Comparison of ENCODE assay signal across 8 cellular contexts in genomic region chr18:48538531-48539405, GRCh38. TPM values are rescaled to one million over a fixed set of nuclear protein-coding genes. Genes with fewer than 3 reads are reported as not detected.
DNase-seq lines count a peak whose midpoint lies in the region; ATAC-seq and TF ChIP-seq lines count a peak whose summit lies in the region.

CTIF (plus strand) TSS chr18:48539031; CDS start chr18:48619566, 80,535 bp downstream.

- ATAC-seq in GM21515 (IDR thresholded peaks at IDR 0.05; ENCODE audit: unreplicated experiment) (peak; percentile 70), mucosa of descending colon (peak; percentile 88)

- peaks cover 6% of the 10 kb centered on the region; the same call in 1 of the 2 replicates for H3K27me3 ChIP-seq in HUES6 (ENCODE audit: control insufficient read depth, insufficient read depth, low read length)
- peaks cover 11% of the 10 kb centered on the region; the same call in 1 of the 2 replicates for H3K27me3 ChIP-seq in OCI-LY1 (ENCODE audit: insufficient read depth, low read length)

- H3K4me3 ChIP-seq in HUES6 (ENCODE audit: low read depth, low read length) (peak within 1 kb of the TSS; percentile 89), OCI-LY1 (ENCODE audit: low read depth, low read length, poor library complexity, severe bottlenecking) (peak within 1 kb of the TSS; percentile 72), mucosa of descending colon (peak within 1 kb of the TSS; percentile 39)

- H3F3A ChIP-seq in OCI-LY1 (ENCODE audit: insufficient read depth, low read length) = no peaks in the 10 kb centered on the region

- TF ChIP-seq POLR2A in erythroblast (IDR thresholded peaks at IDR 0.05; ENCODE audit: low read length) = no peak

- H3K9me2 ChIP-seq in OCI-LY1 (ENCODE audit: low read depth, low read length) = no peaks in the 10 kb centered on the region

- DNase-seq in DMS 273 (lab: John Stamatoyannopoulos, UW; ENCODE audit: unreplicated experiment) (peak; percentile 99), erythroblast (lab: John Stamatoyannopoulos, UW) (peak; percentile 86 to 87), mucosa of descending colon (peak; percentile 93 to 99 (median 95))
- peak; percentile 54 for DNase-seq in activated T-cell treated with anti-CD3 and anti-CD28 coated beads, Interleukin-2, amount 50 U/mL, for 1 hour
- DNase-seq in stimulated activated CD8-positive, alpha-beta memory T cell treated with anti-CD3 and anti-CD28 coated beads, Interleukin-7, amount 100 ng/mL, for 1 hour (ENCODE audit: low read depth in 2 of 2) = peak; percentile 14 to 32

- H3K27ac ChIP-seq in HUES6 (ENCODE audit: low read depth, low read length) (peak within 1 kb of the TSS; percentile 83), OCI-LY1 (ENCODE audit: low read depth, low read length, poor library complexity, severe bottlenecking) (no peak within 1 kb of the TSS)

- no peak for TF ChIP-seq CTCF in OCI-LY1 (IDR thresholded peaks at IDR 0.05; ENCODE audit: low read length)
- no peak for TF ChIP-seq CTCF in mucosa of descending colon (IDR thresholded peaks at IDR 0.05)

- no peaks in the 10 kb centered on the region for H3K79me2 ChIP-seq in OCI-LY1 (ENCODE audit: insufficient read depth, low read length)

- H3K4me1 ChIP-seq in HUES6 (ENCODE audit: control insufficient read depth, insufficient read depth, low read length) (peaks cover 29% of the 10 kb centered on the region), OCI-LY1 (ENCODE audit: insufficient read depth, low read length, severe bottlenecking) (peaks cover 13% of the 10 kb centered on the region), mucosa of descending colon (ENCODE audit: low read depth) (no peaks in the 10 kb centered on the region)

- no peak within 1 kb of the TSS for H2AFZ ChIP-seq in OCI-LY1 (ENCODE audit: low read length)

- H4K20me1 ChIP-seq in OCI-LY1 (ENCODE audit: insufficient read depth, low read length) = no peaks in the 10 kb centered on the region

- H3K36me3 ChIP-seq in HUES6 (ENCODE audit: control insufficient read depth, insufficient read depth, low read length) (no peaks in the 10 kb centered on the region), OCI-LY1 (ENCODE audit: insufficient read depth, low read length) (no peaks in the 10 kb centered on the region), mucosa of descending colon (ENCODE audit: low read depth) (no peaks in the 10 kb centered on the region)

- peak within 1 kb of the TSS; percentile 83 for H3K9ac ChIP-seq in HUES6 (ENCODE audit: low read length)
- peak within 1 kb of the TSS; percentile 25; the same call in 1 of the 2 replicates for H3K9ac ChIP-seq in OCI-LY1 (ENCODE audit: low read length)

- H3K9me3 ChIP-seq in HUES6 (ENCODE audit: control insufficient read depth, insufficient read depth, low read depth, low read length) (no peaks in the 10 kb centered on the region), OCI-LY1 (ENCODE audit: low read length) (no peaks in the 10 kb centered on the region), mucosa of descending colon (no peaks in the 10 kb centered on the region)

- peak within 1 kb of the TSS; percentile 83 for H3K4me2 ChIP-seq in OCI-LY1 (ENCODE audit: low read length)

- intact Hi-C loops in mucosa of descending colon (cut with DNase I, micrococcal nuclease) = no loop called here

RNA-seq across cellular contexts. Expression of gene CTIF, which starts in this region (rescaled TPM):
- 10 to 100 TPM; 13.2 to 50.3 (median 19.6) TPM for total RNA-seq in mucosa of descending colon

Comparison
In these comparisons a context has a peak if more than half of its experiments do, and no peak if none do; other contexts are left out.
1. DNase-seq: peak in every context shown above with its lines; median percentile 99 in DMS 273; 95 in mucosa of descending colon; 86 in erythroblast; 54 in activated T-cell treated with anti-CD3 and anti-CD28 coated beads, Interleukin-2, amount 50 U/mL, for 1 hour; 23 in stimulated activated CD8-positive, alpha-beta memory T cell treated with anti-CD3 and anti-CD28 coated beads, Interleukin-7, amount 100 ng/mL, for 1 hour.
2. H3K4me3 ChIP-seq: peak in every context shown above with its lines; median percentile 89 in HUES6; 72 in OCI-LY1; 39 in mucosa of descending colon.